Comparison of ENCODE assay signal across 14 cellular contexts in the genomic region with DNA sequence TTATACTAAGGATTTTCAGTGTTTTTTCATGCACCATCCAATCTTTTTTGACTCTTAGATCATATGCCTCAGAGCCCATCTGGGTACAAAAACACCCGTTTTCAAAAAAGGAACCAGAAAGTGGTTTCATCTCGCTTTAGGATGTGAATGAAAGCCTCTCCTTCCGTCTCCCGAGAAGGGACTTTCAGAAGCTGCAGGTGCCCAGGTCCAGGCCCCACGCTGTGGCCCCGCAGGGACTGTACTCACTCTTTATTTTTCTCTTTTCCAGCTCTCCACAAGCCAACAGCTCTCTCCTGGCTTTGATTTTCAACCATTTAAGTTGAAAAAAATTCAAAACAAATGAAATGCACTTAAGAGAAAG.
DNase-seq lines count a peak whose midpoint lies in the region; ATAC-seq, FAIRE-seq and TF ChIP-seq lines count a peak whose summit lies in the region.
"Had no signal": no experiment of that assay in that cellular context is flagged by ENCODE, and none has a peak within 500 bp of the region (broad histone marks: within the 10 kb centered on the region; RNA-seq: fewer than 3 reads in every experiment).

No MANE protein-coding gene starts in this region.

- no peaks in the 10 kb centered on the region for H3K27me3 ChIP-seq in vagina
- H3K27me3 ChIP-seq: ascending aorta had no signal

- H3K4me1 ChIP-seq in vagina: no peaks in the 10 kb centered on the region
- H3K4me1 ChIP-seq: ascending aorta had no signal

- H3K4me3 ChIP-seq in vagina: no peak overlapping the region
- H3K4me3 ChIP-seq: ascending aorta, skin epidermis had no signal

- no peak overlapping the region for H3K27ac ChIP-seq in vagina
- H3K27ac ChIP-seq: ascending aorta had no signal

- peak; percentile 39 for FAIRE-seq in GM18507 (lab: Jason Lieb, UNC)

- TF ChIP-seq POLR2A in vagina (IDR thresholded peaks at IDR 0.05): no peak

- DNase-seq in GM18507 (ENCODE audit: extremely low spot score, insufficient read length, low read depth) (no peak), germinal center (ENCODE audit: low spot score) (peak; percentile 36), DMS 273 treated with DMSO at 0.1 percent for 48 hours (lab: John Stamatoyannopoulos, UW) (no peak), vagina (ENCODE audit: extremely low spot score in 2 of 2) (no peak), NCI-H2196 (lab: John Stamatoyannopoulos, UW; ENCODE audit: unreplicated experiment) (no peak), NCI-H2171 treated with DMSO at 0.1 percent for 48 hours (lab: John Stamatoyannopoulos, UW) (no peak)
- DNase-seq: activated CD4-positive, CD25-positive, alpha-beta regulatory T cell; activated T-cell treated with anti-CD3 and anti-CD28 coated beads, Interleukin-2, amount 50 U/mL, for 72 hours; CD4-positive, alpha-beta T cell; Right ventricle myocardium superior had no signal

- intact Hi-C loops in vagina (cut with DNase I): no loop called here

- no peaks in the 10 kb centered on the region for H3K9me3 ChIP-seq in vagina
- H3K9me3 ChIP-seq: ascending aorta had no signal

- peak; percentile 54 for ATAC-seq in GM21529 (IDR thresholded peaks at IDR 0.05; ENCODE audit: unreplicated experiment)
- ATAC-seq in HG03354 (IDR thresholded peaks at IDR 0.05; ENCODE audit: poor library complexity, severe bottlenecking, unreplicated experiment): peak; percentile 50
- ATAC-seq: activated T-cell treated with anti-CD3 and anti-CD28 coated beads, Interleukin-2, amount 50 U/mL, for 72 hours had no signal

- no peaks in the 10 kb centered on the region for H3K36me3 ChIP-seq in vagina
- H3K36me3 ChIP-seq: ascending aorta had no signal

- TF ChIP-seq CTCF in vagina (IDR thresholded peaks at IDR 0.05): no peak
